In genomic region chr11:9580894-9581293, GRCh38 we compare ENCODE assay signal across 17 cellular contexts.
"Had no signal": no experiment of that assay in that cellular context is flagged by ENCODE, and none has a peak within 500 bp of the region (broad histone marks: within the 10 kb centered on the region; RNA-seq: fewer than 3 reads in every experiment).

No MANE protein-coding gene starts in this region.

- H3K4me1 ChIP-seq: colonic mucosa had no signal

- H3K36me3 ChIP-seq: colonic mucosa had no signal

- H3K4me3 ChIP-seq: ascending aorta, colonic mucosa, lower lobe of right lung had no signal

- H3K4me3 Mint-ChIP-seq: activated CD8-positive, alpha-beta T cell treated with anti-CD3 and anti-CD28 coated beads for 36 hours; activated naive CD4-positive, alpha-beta T cell treated with anti-CD3 and anti-CD28 coated beads, Interleukin-2, amount 50 U/mL, for 24 hours; activated T-cell treated with anti-CD3 and anti-CD28 coated beads, Interleukin-2, amount 50 U/mL, for 4 hours; central memory CD8-positive, alpha-beta T cell; endodermal cell; natural killer cell treated with Interleukin-12 subunit alpha and Interleukin-12 subunit beta and Interleukin-15 and Interleukin-18, amount 100 ng/mL, for 72 hours had no signal

- H3K9me3 Mint-ChIP-seq: activated CD8-positive, alpha-beta T cell treated with anti-CD3 and anti-CD28 coated beads for 36 hours; activated naive CD4-positive, alpha-beta T cell treated with anti-CD3 and anti-CD28 coated beads, Interleukin-2, amount 50 U/mL, for 24 hours; activated T-cell treated with anti-CD3 and anti-CD28 coated beads, Interleukin-2, amount 50 U/mL, for 4 hours; central memory CD8-positive, alpha-beta T cell; endodermal cell; natural killer cell treated with Interleukin-12 subunit alpha and Interleukin-12 subunit beta and Interleukin-15 and Interleukin-18, amount 100 ng/mL, for 72 hours had no signal

- FAIRE-seq: keratinocyte had no signal

- H3K27me3 ChIP-seq: ascending aorta, colonic mucosa had no signal

- H3K27ac Mint-ChIP-seq: activated CD8-positive, alpha-beta T cell treated with anti-CD3 and anti-CD28 coated beads for 36 hours; activated naive CD4-positive, alpha-beta T cell treated with anti-CD3 and anti-CD28 coated beads, Interleukin-2, amount 50 U/mL, for 24 hours; endodermal cell; natural killer cell treated with Interleukin-12 subunit alpha and Interleukin-12 subunit beta and Interleukin-15 and Interleukin-18, amount 100 ng/mL, for 72 hours had no signal

- H3K27ac ChIP-seq: ascending aorta, colonic mucosa, epithelial cell of prostate, lower lobe of right lung had no signal

- H3K9me3 ChIP-seq: ascending aorta, colonic mucosa, lower lobe of right lung had no signal

- H3K27me3 Mint-ChIP-seq: activated CD8-positive, alpha-beta T cell treated with anti-CD3 and anti-CD28 coated beads for 36 hours; activated naive CD4-positive, alpha-beta T cell treated with anti-CD3 and anti-CD28 coated beads, Interleukin-2, amount 50 U/mL, for 24 hours; central memory CD8-positive, alpha-beta T cell; natural killer cell treated with Interleukin-12 subunit alpha and Interleukin-12 subunit beta and Interleukin-15 and Interleukin-18, amount 100 ng/mL, for 72 hours had no signal

- ATAC-seq: activated CD8-positive, alpha-beta T cell treated with anti-CD3 and anti-CD28 coated beads for 36 hours; activated T-cell treated with anti-CD3 and anti-CD28 coated beads, Interleukin-2, amount 50 U/mL, for 4 hours; lower lobe of right lung; natural killer cell treated with Interleukin-12 subunit alpha and Interleukin-12 subunit beta and Interleukin-15 and Interleukin-18, amount 100 ng/mL, for 72 hours had no signal

- DNase-seq: activated CD4-positive, CD25-positive, alpha-beta regulatory T cell treated with anti-CD3 and anti-CD28 coated beads, Interleukin-2, amount 50 U/mL, for 72 hours; activated CD8-positive, alpha-beta T cell treated with anti-CD3 and anti-CD28 coated beads for 36 hours; activated T-cell treated with anti-CD3 and anti-CD28 coated beads, Interleukin-2, amount 50 U/mL, for 4 hours; colonic mucosa; endodermal cell; foreskin melanocyte; glutamatergic neuron; hippocampal formation; lower lobe of right lung; stimulated activated CD8-positive, alpha-beta memory T cell treated with anti-CD3 and anti-CD28 coated beads, Interleukin-4, amount 100 ng/mL, for 48 hours; stimulated activated naive CD4-positive, alpha-beta T cell had no signal
